ENCODE assay signal across 1 cellular context in the genomic region with DNA sequence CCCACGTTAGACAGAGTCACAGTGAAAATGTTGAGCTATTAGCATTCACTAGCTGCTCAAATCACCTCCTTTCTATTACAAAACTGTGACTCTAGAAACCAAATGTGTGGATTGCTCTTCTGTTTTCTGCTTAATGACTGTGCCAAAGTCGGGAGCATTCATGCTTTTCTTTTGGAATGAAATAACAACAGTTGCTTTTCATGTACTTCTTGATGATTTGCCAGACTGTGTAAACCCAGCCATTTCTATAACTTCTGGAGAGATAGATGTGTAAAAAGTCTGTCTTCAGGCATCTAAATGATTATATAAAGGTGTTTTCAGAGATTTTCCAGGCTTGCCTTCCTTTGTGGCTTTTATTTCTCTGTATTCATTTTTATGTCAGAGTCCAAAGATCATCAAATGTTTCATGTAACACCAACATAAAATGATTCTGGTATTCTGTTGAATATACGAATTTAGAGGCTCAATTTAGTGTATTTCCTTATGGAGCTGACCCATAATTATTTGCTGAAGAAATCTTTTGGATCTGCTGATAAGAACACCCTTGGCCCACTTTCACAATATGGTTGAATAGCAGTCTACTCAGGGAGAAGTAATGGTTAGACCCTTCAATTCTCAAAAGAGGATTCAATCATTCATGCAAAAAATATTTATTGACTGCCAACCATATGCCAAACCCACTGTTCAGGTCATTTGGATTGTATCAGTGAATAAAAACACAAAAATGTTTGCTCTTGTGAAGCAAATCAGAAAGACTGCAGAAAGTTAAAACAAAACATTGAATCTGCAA.
TF ChIP-seq lines count a peak whose summit lies in the region.

No MANE protein-coding gene starts in this region.

TF ChIP-seq in HepG2, 621 proteins besides CTCF, POLR2A, EP300 and RAD21:
- TF ChIP-seq PHF5A (CRISPR knock-in tag; IDR thresholded peaks at IDR 0.05; ENCODE audit: low read depth, unreplicated experiment), result no peak
- TF ChIP-seq FOSL2 (CRISPR knock-in tag; IDR thresholded peaks at IDR 0.05), result no peak
- TF ChIP-seq ZNF30 (CRISPR knock-in tag; IDR thresholded peaks at IDR 0.05), result no peak
- no peak for TF ChIP-seq SUZ12 (IDR thresholded peaks at IDR 0.05; ENCODE audit: low read depth, low read length)
- no peak for TF ChIP-seq HNRNPK (IDR thresholded peaks at IDR 0.05; ENCODE audit: low read depth, low read length, poor library complexity, severe bottlenecking)
- TF ChIP-seq FLYWCH1 (CRISPR knock-in tag; IDR thresholded peaks at IDR 0.05), result no peak
- TF ChIP-seq SRSF9 (IDR thresholded peaks at IDR 0.05; ENCODE audit: borderline replicate concordance, insufficient read depth, low read depth, low read length, poor library complexity, severe bottlenecking), result no peak
- TF ChIP-seq CCDC6 (CRISPR knock-in tag; IDR thresholded peaks at IDR 0.05), result no peak
- no peak for TF ChIP-seq ZBTB1 (CRISPR knock-in tag; IDR thresholded peaks at IDR 0.05; ENCODE audit: borderline replicate concordance)
- no peak for TF ChIP-seq U2AF2 (IDR thresholded peaks at IDR 0.05; ENCODE audit: low read depth, low read length)
- TF ChIP-seq ZNF143 (CRISPR knock-in tag; IDR thresholded peaks at IDR 0.05), result no peak
- no peak for TF ChIP-seq SMAD3 (CRISPR knock-in tag; IDR thresholded peaks at IDR 0.05)
- TF ChIP-seq, protein P1, sequence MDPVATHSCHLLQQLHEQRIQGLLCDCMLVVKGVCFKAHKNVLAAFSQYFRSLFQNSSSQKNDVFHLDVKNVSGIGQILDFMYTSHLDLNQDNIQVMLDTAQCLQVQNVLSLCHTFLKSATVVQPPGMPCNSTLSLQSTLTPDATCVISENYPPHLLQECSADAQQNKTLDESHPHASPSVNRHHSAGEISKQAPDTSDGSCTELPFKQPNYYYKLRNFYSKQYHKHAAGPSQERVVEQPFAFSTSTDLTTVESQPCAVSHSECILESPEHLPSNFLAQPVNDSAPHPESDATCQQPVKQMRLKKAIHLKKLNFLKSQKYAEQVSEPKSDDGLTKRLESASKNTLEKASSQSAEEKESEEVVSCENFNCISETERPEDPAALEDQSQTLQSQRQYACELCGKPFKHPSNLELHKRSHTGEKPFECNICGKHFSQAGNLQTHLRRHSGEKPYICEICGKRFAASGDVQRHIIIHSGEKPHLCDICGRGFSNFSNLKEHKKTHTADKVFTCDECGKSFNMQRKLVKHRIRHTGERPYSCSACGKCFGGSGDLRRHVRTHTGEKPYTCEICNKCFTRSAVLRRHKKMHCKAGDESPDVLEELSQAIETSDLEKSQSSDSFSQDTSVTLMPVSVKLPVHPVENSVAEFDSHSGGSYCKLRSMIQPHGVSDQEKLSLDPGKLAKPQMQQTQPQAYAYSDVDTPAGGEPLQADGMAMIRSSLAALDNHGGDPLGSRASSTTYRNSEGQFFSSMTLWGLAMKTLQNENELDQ (CRISPR knock-in tag; IDR thresholded peaks at IDR 0.05; ENCODE audit: borderline replicate concordance), result no peak
- no peak for TF ChIP-seq TBL1XR1 (IDR thresholded peaks at IDR 0.05; ENCODE audit: borderline replicate concordance, low read length, partially characterized antibody)
